19 cellular contexts compared by ENCODE assay signal in the genomic region with DNA sequence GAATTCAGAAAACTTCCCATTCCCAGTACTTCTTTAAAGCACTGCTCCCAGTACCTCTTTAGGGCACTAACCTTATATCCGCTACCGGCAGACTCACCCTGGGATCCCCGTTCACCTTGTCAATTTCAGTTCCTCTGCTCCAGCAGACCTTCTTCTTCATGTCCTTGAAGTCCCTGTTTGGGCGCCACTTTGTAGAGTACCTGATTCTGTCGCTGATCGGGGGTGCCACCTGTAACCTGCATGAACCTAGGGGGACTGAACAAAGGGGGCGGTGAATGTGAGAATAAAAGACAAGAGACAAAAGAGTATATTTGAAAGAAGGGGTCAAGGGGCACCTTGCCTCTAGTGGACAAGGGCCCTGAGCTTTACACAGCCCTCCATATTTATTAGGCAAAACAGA. TPM values are rescaled to one million over a fixed set of nuclear protein-coding genes. Genes with fewer than 3 reads are reported as not detected.
DNase-seq lines count a peak whose midpoint lies in the region; ATAC-seq and TF ChIP-seq lines count a peak whose summit lies in the region.
"Had no signal": no experiment of that assay in that cellular context is flagged by ENCODE, and none has a peak within 500 bp of the region (broad histone marks: within the 10 kb centered on the region; RNA-seq: fewer than 3 reads in every experiment).

No MANE protein-coding gene starts in this region.

- no peak overlapping the region for H3K9ac ChIP-seq in DND-41 (ENCODE audit: low read depth, low read length)

- peaks cover 11% of the 10 kb centered on the region for H3K36me3 Mint-ChIP-seq in Calu3 (ENCODE audit: insufficient read depth, unreplicated experiment)

- BruUV-seq in Calu3 (replicated peaks; lab: Mats Ljungman, UMichigan): no TSS peak

- H3K4me3 ChIP-seq in DND-41 (ENCODE audit: low read depth in 1 of 2, low read length in 2 of 2) (no peak overlapping the region), HEK293 (ENCODE audit: low read depth, low read length) (no peak overlapping the region)
- H3K4me3 ChIP-seq: MG63, SJCRH30 had no signal

- no peaks in the 10 kb centered on the region for H3K27me3 Mint-ChIP-seq in Calu3 (ENCODE audit: unreplicated experiment)

- CTCF ChIA-PET in HEK293 (lab: Yijun Ruan, JAX): interaction anchor here (0.6 kb wide), 1 partner anchor 183 kb away, joined by 6 read pairs; no protein-coding TSS in a partner anchor
- CTCF ChIA-PET in Calu3 (lab: Charles Lee): no interaction called here

- H3K27me3 ChIP-seq in DND-41 (ENCODE audit: insufficient read depth, low read length, poor library complexity): no peaks in the 10 kb centered on the region
- H3K27me3 ChIP-seq: MG63, SJCRH30 had no signal

- no peak for ATAC-seq in DND-41 (ENCODE audit: insufficient read depth, low read depth)
- ATAC-seq in Right ventricle myocardium inferior: no peak
- ATAC-seq: CD8-positive, alpha-beta T cell had no signal

- DNase-seq in DND-41 (peak; percentile 56), astrocyte of the hippocampus (ENCODE audit: low read depth, low spot score) (peak; percentile 23), left kidney (ENCODE audit: low read depth, low spot score) (peak; percentile 47), Right ventricle myocardium inferior (ENCODE audit: missing footprints) (no peak), Calu3 (no peak)
- no peak for DNase-seq in stimulated activated CD4-positive, alpha-beta T cell treated with anti-CD3 and anti-CD28 coated beads, Interleukin-4, amount 100 ng/mL, for 4 hours
- DNase-seq: CD8-positive, alpha-beta T cell; DMS153; HFFc6; KBM-7; MG63; NCI-H1092 treated with DMSO at 0.1 percent for 48 hours; NCI-H1694; NCI-H524; OCI-M1; RPMI8226 had no signal

- H3K9me3 Mint-ChIP-seq in Calu3 (ENCODE audit: low read depth, unreplicated experiment): no peaks in the 10 kb centered on the region

- POLR2A ChIA-PET in HEK293 (lab: Yijun Ruan, JAX): no interaction called here

- H3K4me1 ChIP-seq in DND-41 (ENCODE audit: insufficient read depth, low read length): peaks cover 7% of the 10 kb centered on the region
- no peaks in the 10 kb centered on the region for H3K4me1 ChIP-seq in HEK293 (ENCODE audit: control insufficient read depth, insufficient read depth, low read length)

- H3K4me3 Mint-ChIP-seq in Calu3 (ENCODE audit: low read depth, unreplicated experiment): no peak overlapping the region
- H3K4me3 Mint-ChIP-seq: CD8-positive, alpha-beta T cell; HFFc6 had no signal

- TF ChIP-seq CTCF in DND-41 (IDR thresholded peaks at IDR 0.05; ENCODE audit: borderline replicate concordance, extremely low read depth, low read length, poor library complexity, severe bottlenecking): no peak
- TF ChIP-seq CTCF in HEK293 (tag by site-specific recombination; IDR thresholded peaks at IDR 0.05): no peak
- no peak for TF ChIP-seq CTCF in Calu3 (IDR thresholded peaks at IDR 0.05; ENCODE audit: unreplicated experiment)

- H3K27ac ChIP-seq in DND-41 (ENCODE audit: low read length): no peak overlapping the region
- H3K27ac ChIP-seq in HEK293 (ENCODE audit: extremely low read depth, low read depth, low read length): no peak overlapping the region
- H3K27ac ChIP-seq: HL-60, SJCRH30 had no signal

- no peak overlapping the region for H3K4me2 ChIP-seq in DND-41 (ENCODE audit: insufficient read depth, low read length)

- H3K27ac Mint-ChIP-seq in Calu3 (ENCODE audit: unreplicated experiment): no peak overlapping the region
- H3K27ac Mint-ChIP-seq: HFFc6 had no signal

- H4K20me1 ChIP-seq in DND-41 (ENCODE audit: insufficient read depth, low read length): no peaks in the 10 kb centered on the region

- H3K9me3 ChIP-seq in DND-41 (ENCODE audit: insufficient read depth, low read length, severe bottlenecking) (peaks cover 30% of the 10 kb centered on the region), HEK293 (ENCODE audit: control insufficient read depth, insufficient read depth, low read depth, low read length) (no peaks in the 10 kb centered on the region)
- H3K9me3 ChIP-seq: MG63 had no signal

- H2AFZ ChIP-seq in DND-41 (ENCODE audit: low read depth, low read length): no peak overlapping the region

- H3K36me3 ChIP-seq in DND-41 (ENCODE audit: insufficient read depth, low read length) (no peaks in the 10 kb centered on the region; the same call in 1 of the 2 replicates), HEK293 (ENCODE audit: control insufficient read depth in 2 of 2, insufficient read depth in 1 of 2, low read length in 2 of 2) (no peaks in the 10 kb centered on the region)
- H3K36me3 ChIP-seq: MG63, SJCRH30 had no signal

- intact Hi-C loops in Right ventricle myocardium inferior (cut with DNase I): no loop called here
- intact Hi-C loops in Calu3 (cut with micrococcal nuclease; ENCODE audit: unreplicated experiment): no loop called here

- no peaks in the 10 kb centered on the region for H3K4me1 Mint-ChIP-seq in Calu3 (ENCODE audit: low read depth, unreplicated experiment)

- peaks cover 1% of the 10 kb centered on the region for H3K79me2 ChIP-seq in DND-41 (ENCODE audit: insufficient read depth, low read length)

TF ChIP-seq in HEK293, 187 proteins besides CTCF, POLR2A, EP300 and RAD21:
- TF ChIP-seq ZNF394 (tag by site-specific recombination; IDR thresholded peaks at IDR 0.05; ENCODE audit: borderline replicate concordance): peak; percentile 96
- peak; percentile 83 for TF ChIP-seq SCRT2 (tag by site-specific recombination; IDR thresholded peaks at IDR 0.05)
- peak; percentile 76 for TF ChIP-seq SETDB1 (IDR thresholded peaks at IDR 0.05; ENCODE audit: insufficient read length, low read length)
- TF ChIP-seq TRIM28 (IDR thresholded peaks at IDR 0.05; ENCODE audit: borderline replicate concordance, low read length): peak; percentile 33; the same call in 1 of the 2 replicates
- no peak for TF ChIP-seq ZNF664 (tag by site-specific recombination; IDR thresholded peaks at IDR 0.05)
- TF ChIP-seq ZNF658 (tag by site-specific recombination; IDR thresholded peaks at IDR 0.05): no peak
- no peak for TF ChIP-seq ZNF221 (tag by site-specific recombination; IDR thresholded peaks at IDR 0.05; ENCODE audit: borderline replicate concordance)
- TF ChIP-seq SCRT1 (tag by site-specific recombination; IDR thresholded peaks at IDR 0.05; ENCODE audit: borderline replicate concordance): 0 out of 2 replicates have a peak, but pooled peaks have one; percentile 26

RNA-seq across cellular contexts. Expression of gene GINS1, which starts 4.9 kb away (rescaled TPM):
- 0.73 TPM for total RNA-seq in Right ventricle myocardium inferior
- 9.6 and 10.3 TPM in 2 replicates for total RNA-seq in Calu3 (2022)

RNA-seq across cellular contexts. Expression of gene ABHD12, which starts 11.9 kb away (rescaled TPM):
- total RNA-seq in Right ventricle myocardium inferior (23.3 TPM), Calu3 (2022) (16.7 and 21.3 TPM in 2 replicates)

Comparison
In these comparisons a context has a peak if more than half of its experiments do, and no peak if none do; other contexts are left out.
1. DNase-seq: peak in DND-41 (single experiment), astrocyte of the hippocampus (single experiment) and left kidney (single experiment); none in stimulated activated CD4-positive, alpha-beta T cell treated with anti-CD3 and anti-CD28 coated beads, Interleukin-4, amount 100 ng/mL, for 4 hours (0 of 2), Right ventricle myocardium inferior (single experiment) and Calu3 (single experiment).